In genomic region chr9:19216466-19216865, GRCh38 we compare ENCODE assay signal across 1 cellular context.
A peak's percentile ranks its signal among the peaks of the same experiment; 100 is the strongest.
TF ChIP-seq lines count a peak whose summit lies in the region.

No MANE protein-coding gene starts in this region.

TF ChIP-seq in K562, 482 proteins besides CTCF, POLR2A, EP300 and RAD21 (continued from another document and continues in another):
- TF ChIP-seq E2F8 (IDR thresholded peaks at IDR 0.05; ENCODE audit: low read depth, partially characterized antibody) (no peak), TOE1 (IDR thresholded peaks at IDR 0.05; ENCODE audit: borderline replicate concordance) (no peak), TOE1 (CRISPR knock-in tag; IDR thresholded peaks at IDR 0.05; ENCODE audit: borderline replicate concordance, low read depth) (no peak), TRIM24 (IDR thresholded peaks at IDR 0.05) (no peak), ARID3A (IDR thresholded peaks at IDR 0.05; ENCODE audit: borderline replicate concordance, low read depth, low read length) (no peak), MITF (IDR thresholded peaks at IDR 0.05) (no peak), FOXP1 (CRISPR knock-in tag; IDR thresholded peaks at IDR 0.05) (no peak), POLR3A (IDR thresholded peaks at IDR 0.05; ENCODE audit: borderline replicate concordance, extremely low read depth, insufficient read depth, insufficient read length) (no peak), ZNF143 (CRISPR knock-in tag; IDR thresholded peaks at IDR 0.05) (no peak), MCM2 (IDR thresholded peaks at IDR 0.05; ENCODE audit: low read depth) (no peak), SRSF7 (optimal IDR thresholded peaks at IDR 0.05; ENCODE audit: low read depth, low read length) (no peak), KLF6 (CRISPR knock-in tag; IDR thresholded peaks at IDR 0.05; ENCODE audit: borderline replicate concordance) (no peak), SMARCB1 (IDR thresholded peaks at IDR 0.05; ENCODE audit: insufficient read length, low read depth) (no peak), MED1 (CRISPR knock-in tag; IDR thresholded peaks at IDR 0.05; ENCODE audit: borderline replicate concordance) (no peak), PHB (CRISPR knock-in tag; IDR thresholded peaks at IDR 0.05) (no peak), BRCA1 (IDR thresholded peaks at IDR 0.05) (no peak), BRCA1 (CRISPR knock-in tag; IDR thresholded peaks at IDR 0.05) (no peak), ZBTB9 (CRISPR knock-in tag; IDR thresholded peaks at IDR 0.05) (no peak), WHSC1 (IDR thresholded peaks at IDR 0.05; ENCODE audit: low read length) (no peak), GMEB1 (CRISPR knock-in tag; IDR thresholded peaks at IDR 0.05) (no peak), GABPB2 (CRISPR knock-in tag; conservative IDR thresholded peaks at IDR 0.05) (no peak), NCOA1 (IDR thresholded peaks at IDR 0.05; ENCODE audit: low read depth) (no peak), RBBP5 (IDR thresholded peaks at IDR 0.05; ENCODE audit: borderline replicate concordance, insufficient read depth, low read length, poor library complexity, severe bottlenecking) (no peak), ZKSCAN8 (CRISPR knock-in tag; IDR thresholded peaks at IDR 0.05) (no peak), PKNOX1 (IDR thresholded peaks at IDR 0.05) (peak; percentile 60), NR3C1 (CRISPR knock-in tag; IDR thresholded peaks at IDR 0.05) (no peak), XRCC4 (IDR thresholded peaks at IDR 0.05; ENCODE audit: extremely low read depth, insufficient read depth, insufficient read length) (no peak), SRF (CRISPR knock-in tag; IDR thresholded peaks at IDR 0.05) (no peak), TBL1XR1 (IDR thresholded peaks at IDR 0.05; ENCODE audit: low read length in 2 of 2) (peak in 1 of 2 experiments; percentile 45; a peak in 1 of 4 replicates), CREB5 (CRISPR knock-in tag; IDR thresholded peaks at IDR 0.05) (no peak), CHAMP1 (IDR thresholded peaks at IDR 0.05) (peak; percentile 15; the same call in 1 of the 2 replicates), MAFF (IDR thresholded peaks at IDR 0.05; ENCODE audit: low read length) (peak; percentile 51; the same call in 1 of the 2 replicates), TAF9B (IDR thresholded peaks at IDR 0.05; ENCODE audit: partially characterized antibody) (no peak), ZNF717 (CRISPR knock-in tag; IDR thresholded peaks at IDR 0.05) (no peak), U2AF1 (optimal IDR thresholded peaks at IDR 0.05; ENCODE audit: low read depth, low read length) (no peak), FIP1L1 (IDR thresholded peaks at IDR 0.05; ENCODE audit: low read depth, low read length, poor library complexity, severe bottlenecking) (no peak), ZNF24 (IDR thresholded peaks at IDR 0.05) (no peak), FOS (IDR thresholded peaks at IDR 0.05; ENCODE audit: extremely low read depth, insufficient read length) (no peak), ZC3H11A (IDR thresholded peaks at IDR 0.05; ENCODE audit: low read depth, low read length) (no peak), TAF1 (IDR thresholded peaks at IDR 0.05; ENCODE audit: control insufficient read depth, extremely low read depth, insufficient read depth, low read length, severe bottlenecking) (no peak), SOX6 (IDR thresholded peaks at IDR 0.05) (peak; percentile 87), HNRNPH1 (optimal IDR thresholded peaks at IDR 0.05; ENCODE audit: low read depth, low read length) (no peak), ELF2 (CRISPR knock-in tag; IDR thresholded peaks at IDR 0.05) (no peak), RHOXF2B (CRISPR knock-in tag; conservative IDR thresholded peaks at IDR 0.05) (no peak), ARID1B (IDR thresholded peaks at IDR 0.05) (peak; percentile 72), TCF3 (CRISPR knock-in tag; IDR thresholded peaks at IDR 0.05) (0 out of 2 replicates have a peak, but pooled peaks have one; percentile 36), NFE2 (IDR thresholded peaks at IDR 0.05; ENCODE audit: low read depth) (0 out of 2 replicates have a peak, but pooled peaks have one; percentile 28), ZBTB7A (IDR thresholded peaks at IDR 0.05; ENCODE audit: borderline replicate concordance, control insufficient read depth, low read depth, low read length) (no peak), PURB (CRISPR knock-in tag; IDR thresholded peaks at IDR 0.05; ENCODE audit: low read depth) (no peak), SREBF2 (CRISPR knock-in tag; IDR thresholded peaks at IDR 0.05) (no peak), PHF8 (IDR thresholded peaks at IDR 0.05; ENCODE audit: borderline replicate concordance, low read length) (no peak), HNRNPLL (IDR thresholded peaks at IDR 0.05; ENCODE audit: low read depth, low read length, poor library complexity, severe bottlenecking) (no peak), ZNF311 (CRISPR knock-in tag; IDR thresholded peaks at IDR 0.05) (no peak), DPF2 (IDR thresholded peaks at IDR 0.05) (peak; percentile 60), ZBTB34 (CRISPR knock-in tag; IDR thresholded peaks at IDR 0.05) (no peak), KLF13 (tag; IDR thresholded peaks at IDR 0.05; ENCODE audit: borderline replicate concordance, low read depth) (no peak), SLC30A9 (CRISPR knock-in tag; IDR thresholded peaks at IDR 0.05) (no peak), KLF1 (tag; IDR thresholded peaks at IDR 0.05) (no peak), E2F1 (CRISPR knock-in tag; IDR thresholded peaks at IDR 0.05) (no peak)
